22 cellular contexts compared by ENCODE assay signal in the genomic region with DNA sequence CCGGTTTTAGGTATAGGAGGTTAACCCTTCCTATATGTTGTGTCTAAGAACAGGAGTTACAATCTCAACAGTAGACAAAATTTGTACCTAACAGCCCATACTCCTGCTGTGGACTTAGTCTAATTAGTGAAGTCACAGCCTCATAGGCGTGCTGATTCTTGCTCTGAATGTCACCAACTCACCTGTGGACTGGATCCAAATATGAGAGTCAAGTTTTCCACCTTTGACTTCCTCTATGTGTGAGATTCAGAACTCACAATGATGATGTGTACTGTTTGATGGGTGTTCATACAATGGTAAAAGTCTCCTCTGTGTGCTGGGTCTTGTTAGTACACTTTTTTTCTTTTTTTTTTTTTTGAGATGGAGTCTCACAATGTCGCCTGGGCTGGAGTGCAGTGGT.
"Had no signal": no experiment of that assay in that cellular context is flagged by ENCODE, and none has a peak within 500 bp of the region (broad histone marks: within the 10 kb centered on the region; RNA-seq: fewer than 3 reads in every experiment).

No MANE protein-coding gene starts in this region.

- ATAC-seq: activated CD8-positive, alpha-beta memory T cell treated with anti-CD3 and anti-CD28 coated beads, Interleukin-2, amount 10 ng/mL, durations not matched to agents 7 days and 5 days; activated CD8-positive, alpha-beta T cell treated with anti-CD3 and anti-CD28 coated beads, Interleukin-2, amount 10 ng/mL, durations not matched to agents 7 days and 5 days; naive thymus-derived CD8-positive, alpha-beta T cell; sciatic nerve; stimulated activated naive B cell treated with anti-CD40 and anti-IgM and Interleukin-4, amounts not matched to agents 10 μg/mL and 1 μg/mL and 100 μg/mL, for 72 hours had no signal

- DNase-seq: activated CD8-positive, alpha-beta memory T cell treated with anti-CD3 and anti-CD28 coated beads, Interleukin-2, amount 10 ng/mL, durations not matched to agents 7 days and 5 days; activated CD8-positive, alpha-beta T cell treated with anti-CD3 and anti-CD28 coated beads, Interleukin-2, amount 10 ng/mL, durations not matched to agents 7 days and 5 days; activated T-cell treated with anti-CD3 and anti-CD28 coated beads, Interleukin-2, amount 50 U/mL, for 48 hours; aorta; cerebellar nuclear complex; dorsolateral prefrontal cortex; effector memory CD8-positive, alpha-beta T cell; head of caudate nucleus; left ventricle myocardium inferior; naive thymus-derived CD8-positive, alpha-beta T cell; posterior cingulate gyrus; stimulated activated CD4-positive, alpha-beta T cell treated with anti-CD3 and anti-CD28 coated beads, Interleukin-2, amount 100 ng/mL, for 24 hours; stimulated activated naive B cell treated with anti-CD40 and anti-IgM and Interleukin-4, amounts not matched to agents 10 μg/mL and 1 μg/mL and 100 μg/mL, for 72 hours; T-helper 2 cell had no signal

- H3K27ac ChIP-seq: cardiac muscle cell, coronary artery, dorsolateral prefrontal cortex, left ventricle myocardium inferior, tibial nerve had no signal

- H3K4me3 ChIP-seq: cardiac muscle cell, coronary artery, dorsolateral prefrontal cortex, left ventricle myocardium inferior, lung, skin epidermis, tibial nerve had no signal

- H3K27me3 ChIP-seq: cardiac muscle cell, dorsolateral prefrontal cortex, tibial nerve had no signal

- FAIRE-seq: endothelial cell of umbilical vein, urothelium cell line had no signal

- H3K4me1 ChIP-seq: left ventricle myocardium inferior, tibial nerve had no signal

- H3K9me3 ChIP-seq: left ventricle myocardium inferior, tibial nerve had no signal

- H3K36me3 ChIP-seq: cardiac muscle cell, left ventricle myocardium inferior, tibial nerve had no signal
